12 cellular contexts compared by ENCODE assay signal in the genomic region with DNA sequence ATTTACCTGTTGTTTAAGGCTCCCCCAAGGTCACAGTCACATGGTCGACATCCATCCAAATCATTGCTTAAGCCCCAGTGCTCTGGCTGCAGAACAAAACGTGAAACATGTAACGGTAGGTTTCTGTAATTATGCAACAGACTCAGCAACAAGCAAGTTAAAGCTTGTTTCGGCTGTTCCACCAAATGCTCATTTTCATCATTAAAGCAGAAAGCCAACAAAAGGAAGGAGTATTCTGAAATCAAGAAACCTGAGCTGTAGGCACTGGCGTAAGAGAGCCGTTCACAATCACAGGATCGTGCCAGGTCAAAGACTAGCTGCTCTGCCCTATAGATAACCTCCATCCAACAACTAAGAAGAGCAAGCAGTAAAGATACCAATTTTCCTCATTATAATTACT. TPM values are rescaled to one million over a fixed set of nuclear protein-coding genes. Genes with fewer than 3 reads are reported as not detected.
DNase-seq lines count a peak whose midpoint lies in the region; TF ChIP-seq lines count a peak whose summit lies in the region.
"Had no signal": no experiment of that assay in that cellular context is flagged by ENCODE, and none has a peak within 500 bp of the region (broad histone marks: within the 10 kb centered on the region; RNA-seq: fewer than 3 reads in every experiment).

No MANE protein-coding gene starts in this region.

- no peak overlapping the region for H3K4me2 ChIP-seq in parathyroid adenoma (ENCODE audit: low read length)

- peaks cover 5% of the 10 kb centered on the region for H3K79me2 ChIP-seq in ACC112 (ENCODE audit: control insufficient read depth, insufficient read depth, low read length, unreplicated experiment)
- no peaks in the 10 kb centered on the region for H3K79me2 ChIP-seq in parathyroid adenoma

- H3K9ac ChIP-seq in parathyroid adenoma = no peak overlapping the region

- H3K27me3 ChIP-seq in ACC112 (ENCODE audit: insufficient read depth, low read length) (no peaks in the 10 kb centered on the region), parathyroid adenoma (ENCODE audit: control insufficient read depth, insufficient read depth, low read length) (no peaks in the 10 kb centered on the region)
- H3K27me3 ChIP-seq: left lung had no signal

- H3K27ac ChIP-seq in ACC112 (ENCODE audit: low read depth, low read length) (peak overlapping the region; percentile 81), parathyroid adenoma (peak overlapping the region; percentile 2)

- H3K36me3 ChIP-seq in ACC112 (ENCODE audit: insufficient read depth, low read length) = peaks cover 58% of the 10 kb centered on the region
- no peaks in the 10 kb centered on the region for H3K36me3 ChIP-seq in parathyroid adenoma (ENCODE audit: control insufficient read depth, insufficient read depth, low read length)

- no peak for TF ChIP-seq CTCF in fibroblast of villous mesenchyme (IDR thresholded peaks at IDR 0.05; ENCODE audit: insufficient read depth, low read depth, low read length)
- TF ChIP-seq CTCF in parathyroid adenoma (IDR thresholded peaks at IDR 0.05) = no peak

- peaks cover 30% of the 10 kb centered on the region for H3K4me1 ChIP-seq in ACC112 (ENCODE audit: control insufficient read depth, insufficient read depth, low read length, unreplicated experiment)
- H3K4me1 ChIP-seq in parathyroid adenoma = no peaks in the 10 kb centered on the region

- POLR2A ChIA-PET in HEK293T (lab: Yijun Ruan, JAX) = no interaction called here

- in situ Hi-C loops in KBM-7 (cut with MboI; ENCODE audit: low pct_unique_long_range_greater_than_20kb, low sequenced_read_pairs) = no loop called here

- CTCF ChIA-PET in HEK293T (lab: Yijun Ruan, JAX) = no interaction called here

- DNase-seq in amniotic epithelial cell (ENCODE audit: low read depth) (peak; percentile 83), fibroblast of villous mesenchyme (ENCODE audit: low read depth) (peak; percentile 78), HEK293T (ENCODE audit: extremely low spot score) (no peak), islet precursor cell (no peak), KBM-7 (no peak)
- no peak for DNase-seq in stimulated activated CD4-positive, alpha-beta T cell treated with anti-CD3 and anti-CD28 coated beads, Interleukin-4, amount 100 ng/mL, for 24 hours
- DNase-seq: foreskin melanocyte; left lung; NCI-H1417; NK-92 treated with Interleukin-12 subunit alpha and Interleukin-12 subunit beta, amount 100 ng/mL, for 24 hours had no signal

- H2AFZ ChIP-seq in ACC112 (ENCODE audit: low read length, unreplicated experiment) (no peak overlapping the region), parathyroid adenoma (no peak overlapping the region)

- no peaks in the 10 kb centered on the region for H3K9me3 ChIP-seq in parathyroid adenoma (ENCODE audit: control insufficient read depth, low read length)
- H3K9me3 ChIP-seq: left lung had no signal

- H3K4me3 ChIP-seq in ACC112 (ENCODE audit: low read depth, low read length) = no peak overlapping the region
- H3K4me3 ChIP-seq in fibroblast of villous mesenchyme (ENCODE audit: low read depth, low read length) = no peak overlapping the region
- no peak overlapping the region for H3K4me3 ChIP-seq in parathyroid adenoma (ENCODE audit: low read depth, low read length)
- H3K4me3 ChIP-seq: left lung had no signal

TF ChIP-seq in HEK293T, 16 proteins besides CTCF, POLR2A, EP300 and RAD21:
- TF ChIP-seq CTBP1 (IDR thresholded peaks at IDR 0.05; ENCODE audit: borderline replicate concordance) = no peak
- no peak for TF ChIP-seq BHLHE40 (IDR thresholded peaks at IDR 0.05; ENCODE audit: borderline replicate concordance)
- TF ChIP-seq ZNF384 (IDR thresholded peaks at IDR 0.05) = no peak
- TF ChIP-seq SUZ12 (IDR thresholded peaks at IDR 0.05) = no peak
- no peak for TF ChIP-seq FOXA1 (IDR thresholded peaks at IDR 0.05)
- no peak for TF ChIP-seq LEF1 (IDR thresholded peaks at IDR 0.05; ENCODE audit: borderline replicate concordance)
- TF ChIP-seq FOXM1 (IDR thresholded peaks at IDR 0.05; ENCODE audit: borderline replicate concordance) = no peak
- TF ChIP-seq TARDBP (IDR thresholded peaks at IDR 0.05) = no peak
- TF ChIP-seq SP1 (IDR thresholded peaks at IDR 0.05) = no peak
- TF ChIP-seq, protein P1, sequence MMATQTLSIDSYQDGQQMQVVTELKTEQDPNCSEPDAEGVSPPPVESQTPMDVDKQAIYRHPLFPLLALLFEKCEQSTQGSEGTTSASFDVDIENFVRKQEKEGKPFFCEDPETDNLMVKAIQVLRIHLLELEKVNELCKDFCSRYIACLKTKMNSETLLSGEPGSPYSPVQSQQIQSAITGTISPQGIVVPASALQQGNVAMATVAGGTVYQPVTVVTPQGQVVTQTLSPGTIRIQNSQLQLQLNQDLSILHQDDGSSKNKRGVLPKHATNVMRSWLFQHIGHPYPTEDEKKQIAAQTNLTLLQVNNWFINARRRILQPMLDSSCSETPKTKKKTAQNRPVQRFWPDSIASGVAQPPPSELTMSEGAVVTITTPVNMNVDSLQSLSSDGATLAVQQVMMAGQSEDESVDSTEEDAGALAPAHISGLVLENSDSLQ (IDR thresholded peaks at IDR 0.05) = no peak

RNA-seq across cellular contexts. Expression of gene LAMB1, which starts 30.0 kb away (rescaled TPM):
- 438 and 483 TPM in 2 replicates for total RNA-seq in fibroblast of villous mesenchyme

Comparison
In these comparisons a context has a peak if more than half of its experiments do, and no peak if none do; other contexts are left out.
1. DNase-seq: peak in amniotic epithelial cell (single experiment) and fibroblast of villous mesenchyme (single experiment); none in HEK293T (single experiment), islet precursor cell (single experiment), KBM-7 (single experiment) and stimulated activated CD4-positive, alpha-beta T cell treated with anti-CD3 and anti-CD28 coated beads, Interleukin-4, amount 100 ng/mL, for 24 hours (single experiment).